Comparison of ENCODE assay signal across 15 cellular contexts in genomic region chr1:230345139-230345885, GRCh38.
DNase-seq lines count a peak whose midpoint lies in the region; TF ChIP-seq lines count a peak whose summit lies in the region.
"Had no signal": no experiment of that assay in that cellular context is flagged by ENCODE, and none has a peak within 500 bp of the region (broad histone marks: within the 10 kb centered on the region; RNA-seq: fewer than 3 reads in every experiment).

No MANE protein-coding gene starts in this region.

- H3K36me3 ChIP-seq in suprapubic skin, result no peaks in the 10 kb centered on the region
- no peaks in the 10 kb centered on the region; the same call in none of the 2 replicates for H3K36me3 ChIP-seq in BE2C

- H3K4me3 ChIP-seq in suprapubic skin, result no peak overlapping the region
- no peak overlapping the region for H3K4me3 ChIP-seq in BE2C (ENCODE audit: low read depth, low read length)

- peak overlapping the region; percentile 57 for H3K27ac Mint-ChIP-seq in neural crest cell (ENCODE audit: unreplicated experiment)
- no peak overlapping the region for H3K27ac Mint-ChIP-seq in chondrocyte (ENCODE audit: unreplicated experiment)
- H3K27ac Mint-ChIP-seq: B cell; CD4-positive, alpha-beta memory T cell had no signal

- no peaks in the 10 kb centered on the region for H3K9me3 ChIP-seq in suprapubic skin
- no peaks in the 10 kb centered on the region for H3K9me3 ChIP-seq in BE2C

- H3K27ac ChIP-seq in angular gyrus (ENCODE audit: low read depth, low read length), result peak overlapping the region; percentile 99
- peak overlapping the region; percentile 10 for H3K27ac ChIP-seq in suprapubic skin

- DNase-seq in globus pallidus (ENCODE audit: low spot score) (peak; percentile 95), neural crest cell (ENCODE audit: low read depth, low spot score) (no peak), suprapubic skin (ENCODE audit: low spot score in 2 of 2) (no peak), RKO (ENCODE audit: low spot score) (no peak), BE2C (no peak), chondrocyte (ENCODE audit: low spot score) (no peak)
- DNase-seq: ACHN; CD4-positive, alpha-beta memory T cell; DND-41; GDM1; MV-4-11; NCI-H1436; NCI-H226 had no signal

- TF ChIP-seq POLR2A in suprapubic skin (IDR thresholded peaks at IDR 0.05), result no peak

- H3K4me1 Mint-ChIP-seq in neural crest cell (no peaks in the 10 kb centered on the region), chondrocyte (ENCODE audit: low read depth) (peaks cover 2% of the 10 kb centered on the region)
- H3K4me1 Mint-ChIP-seq: B cell had no signal

- H3K36me3 Mint-ChIP-seq in neural crest cell (ENCODE audit: low read depth) (peaks cover 2% of the 10 kb centered on the region), chondrocyte (ENCODE audit: low read depth) (peaks cover 5% of the 10 kb centered on the region)
- H3K36me3 Mint-ChIP-seq: CD4-positive, alpha-beta memory T cell had no signal

- TF ChIP-seq EP300 in suprapubic skin (IDR thresholded peaks at IDR 0.05), result no peak

- H3K4me3 Mint-ChIP-seq in neural crest cell (no peak overlapping the region), chondrocyte (ENCODE audit: unreplicated experiment) (no peak overlapping the region)
- H3K4me3 Mint-ChIP-seq: B cell; CD4-positive, alpha-beta memory T cell had no signal

- H3K9me3 Mint-ChIP-seq in neural crest cell (no peaks in the 10 kb centered on the region), chondrocyte (ENCODE audit: low read depth) (no peaks in the 10 kb centered on the region)
- H3K9me3 Mint-ChIP-seq: CD4-positive, alpha-beta memory T cell had no signal

- TF ChIP-seq CTCF in neural crest cell (conservative IDR thresholded peaks at IDR 0.05) (no peak), suprapubic skin (IDR thresholded peaks at IDR 0.05) (no peak), BE2C (IDR thresholded peaks at IDR 0.05; ENCODE audit: low read depth, low read length) (no peak), chondrocyte (IDR thresholded peaks at IDR 0.05) (no peak)

- H3K27me3 ChIP-seq in suprapubic skin (no peaks in the 10 kb centered on the region), BE2C (no peaks in the 10 kb centered on the region)

- H3K4me1 ChIP-seq in suprapubic skin (peaks cover 2% of the 10 kb centered on the region), BE2C (peaks cover 3% of the 10 kb centered on the region)

- H3K27me3 Mint-ChIP-seq in neural crest cell (ENCODE audit: low read depth) (no peaks in the 10 kb centered on the region), chondrocyte (ENCODE audit: low read depth) (peaks cover 5% of the 10 kb centered on the region)

- WGBS in suprapubic skin, result 61% methylated on average over 7 of the region's 7 CpGs
